Comparison of ENCODE assay signal across 2 cellular contexts in the genomic region with DNA sequence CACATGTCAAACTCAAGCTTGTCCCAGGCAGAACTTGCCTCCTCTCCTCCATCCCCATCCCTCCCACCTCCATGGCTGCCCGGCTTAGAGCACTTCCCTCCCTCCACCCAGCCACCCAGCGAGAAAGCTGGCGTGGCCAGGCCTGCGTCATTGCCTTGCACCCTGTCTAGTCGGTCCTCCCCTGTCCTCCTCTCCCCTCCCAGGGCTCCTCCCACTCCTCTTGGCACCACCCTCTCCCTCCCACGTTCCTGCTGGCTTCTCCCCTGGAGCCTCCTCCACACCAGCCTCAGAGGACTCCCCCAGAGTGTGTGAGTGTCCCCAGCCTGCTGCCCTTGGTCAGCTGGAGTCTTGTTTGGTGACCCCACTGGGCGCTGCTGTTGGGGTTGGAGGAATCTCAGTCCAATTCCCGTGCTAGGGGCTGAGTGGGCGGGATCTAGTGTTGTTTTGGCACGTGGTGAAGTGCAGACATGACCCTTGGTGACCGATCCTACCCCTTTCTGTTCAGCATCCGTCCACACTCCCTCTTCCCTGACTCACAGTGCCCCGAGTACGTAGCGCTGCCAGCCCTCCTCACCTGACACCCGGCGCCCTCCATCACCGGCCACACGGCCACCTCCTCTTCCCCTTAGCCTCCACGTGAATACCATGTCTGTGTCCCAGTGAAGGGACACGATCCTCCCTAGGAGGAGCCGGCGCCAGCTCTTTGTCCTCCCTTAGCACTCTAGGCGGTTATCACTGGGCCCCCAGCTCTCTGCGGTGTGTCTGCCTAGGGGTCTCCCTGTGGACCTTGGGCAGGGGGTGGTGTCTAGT.
TF ChIP-seq lines count a peak whose summit lies in the region.

No MANE protein-coding gene starts in this region.

TF ChIP-seq in GM23338, 12 proteins besides CTCF, POLR2A, EP300 and RAD21 (continued from another document and continues in another):
- TF ChIP-seq, protein P1, sequence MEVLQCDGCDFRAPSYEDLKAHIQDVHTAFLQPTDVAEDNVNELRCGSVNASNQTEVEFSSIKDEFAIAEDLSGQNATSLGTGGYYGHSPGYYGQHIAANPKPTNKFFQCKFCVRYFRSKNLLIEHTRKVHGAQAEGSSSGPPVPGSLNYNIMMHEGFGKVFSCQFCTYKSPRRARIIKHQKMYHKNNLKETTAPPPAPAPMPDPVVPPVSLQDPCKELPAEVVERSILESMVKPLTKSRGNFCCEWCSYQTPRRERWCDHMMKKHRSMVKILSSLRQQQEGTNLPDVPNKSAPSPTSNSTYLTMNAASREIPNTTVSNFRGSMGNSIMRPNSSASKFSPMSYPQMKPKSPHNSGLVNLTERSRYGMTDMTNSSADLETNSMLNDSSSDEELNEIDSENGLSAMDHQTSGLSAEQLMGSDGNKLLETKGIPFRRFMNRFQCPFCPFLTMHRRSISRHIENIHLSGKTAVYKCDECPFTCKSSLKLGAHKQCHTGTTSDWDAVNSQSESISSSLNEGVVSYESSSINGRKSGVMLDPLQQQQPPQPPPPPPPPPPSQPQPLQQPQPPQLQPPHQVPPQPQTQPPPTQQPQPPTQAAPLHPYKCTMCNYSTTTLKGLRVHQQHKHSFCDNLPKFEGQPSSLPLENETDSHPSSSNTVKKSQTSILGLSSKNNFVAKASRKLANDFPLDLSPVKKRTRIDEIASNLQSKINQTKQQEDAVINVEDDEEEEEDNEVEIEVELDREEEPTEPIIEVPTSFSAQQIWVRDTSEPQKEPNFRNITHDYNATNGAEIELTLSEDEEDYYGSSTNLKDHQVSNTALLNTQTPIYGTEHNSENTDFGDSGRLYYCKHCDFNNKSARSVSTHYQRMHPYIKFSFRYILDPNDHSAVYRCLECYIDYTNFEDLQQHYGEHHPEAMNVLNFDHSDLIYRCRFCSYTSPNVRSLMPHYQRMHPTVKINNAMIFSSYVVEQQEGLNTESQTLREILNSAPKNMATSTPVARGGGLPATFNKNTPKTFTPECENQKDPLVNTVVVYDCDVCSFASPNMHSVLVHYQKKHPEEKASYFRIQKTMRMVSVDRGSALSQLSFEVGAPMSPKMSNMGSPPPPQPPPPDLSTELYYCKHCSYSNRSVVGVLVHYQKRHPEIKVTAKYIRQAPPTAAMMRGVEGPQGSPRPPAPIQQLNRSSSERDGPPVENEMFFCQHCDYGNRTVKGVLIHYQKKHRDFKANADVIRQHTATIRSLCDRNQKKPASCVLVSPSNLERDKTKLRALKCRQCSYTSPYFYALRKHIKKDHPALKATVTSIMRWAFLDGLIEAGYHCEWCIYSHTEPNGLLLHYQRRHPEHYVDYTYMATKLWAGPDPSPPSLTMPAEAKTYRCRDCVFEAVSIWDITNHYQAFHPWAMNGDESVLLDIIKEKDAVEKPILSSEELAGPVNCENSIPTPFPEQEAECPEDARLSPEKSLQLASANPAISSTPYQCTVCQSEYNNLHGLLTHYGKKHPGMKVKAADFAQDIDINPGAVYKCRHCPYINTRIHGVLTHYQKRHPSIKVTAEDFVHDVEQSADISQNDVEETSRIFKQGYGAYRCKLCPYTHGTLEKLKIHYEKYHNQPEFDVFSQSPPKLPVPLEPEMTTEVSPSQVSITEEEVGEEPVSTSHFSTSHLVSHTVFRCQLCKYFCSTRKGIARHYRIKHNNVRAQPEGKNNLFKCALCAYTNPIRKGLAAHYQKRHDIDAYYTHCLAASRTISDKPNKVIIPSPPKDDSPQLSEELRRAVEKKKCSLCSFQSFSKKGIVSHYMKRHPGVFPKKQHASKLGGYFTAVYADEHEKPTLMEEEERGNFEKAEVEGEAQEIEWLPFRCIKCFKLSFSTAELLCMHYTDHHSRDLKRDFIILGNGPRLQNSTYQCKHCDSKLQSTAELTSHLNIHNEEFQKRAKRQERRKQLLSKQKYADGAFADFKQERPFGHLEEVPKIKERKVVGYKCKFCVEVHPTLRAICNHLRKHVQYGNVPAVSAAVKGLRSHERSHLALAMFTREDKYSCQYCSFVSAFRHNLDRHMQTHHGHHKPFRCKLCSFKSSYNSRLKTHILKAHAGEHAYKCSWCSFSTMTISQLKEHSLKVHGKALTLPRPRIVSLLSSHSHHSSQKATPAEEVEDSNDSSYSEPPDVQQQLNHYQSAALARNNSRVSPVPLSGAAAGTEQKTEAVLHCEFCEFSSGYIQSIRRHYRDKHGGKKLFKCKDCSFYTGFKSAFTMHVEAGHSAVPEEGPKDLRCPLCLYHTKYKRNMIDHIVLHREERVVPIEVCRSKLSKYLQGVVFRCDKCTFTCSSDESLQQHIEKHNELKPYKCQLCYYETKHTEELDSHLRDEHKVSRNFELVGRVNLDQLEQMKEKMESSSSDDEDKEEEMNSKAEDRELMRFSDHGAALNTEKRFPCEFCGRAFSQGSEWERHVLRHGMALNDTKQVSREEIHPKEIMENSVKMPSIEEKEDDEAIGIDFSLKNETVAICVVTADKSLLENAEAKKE (CRISPR knock-in tag; IDR thresholded peaks at IDR 0.05), result no peak
- TF ChIP-seq, protein P2, sequence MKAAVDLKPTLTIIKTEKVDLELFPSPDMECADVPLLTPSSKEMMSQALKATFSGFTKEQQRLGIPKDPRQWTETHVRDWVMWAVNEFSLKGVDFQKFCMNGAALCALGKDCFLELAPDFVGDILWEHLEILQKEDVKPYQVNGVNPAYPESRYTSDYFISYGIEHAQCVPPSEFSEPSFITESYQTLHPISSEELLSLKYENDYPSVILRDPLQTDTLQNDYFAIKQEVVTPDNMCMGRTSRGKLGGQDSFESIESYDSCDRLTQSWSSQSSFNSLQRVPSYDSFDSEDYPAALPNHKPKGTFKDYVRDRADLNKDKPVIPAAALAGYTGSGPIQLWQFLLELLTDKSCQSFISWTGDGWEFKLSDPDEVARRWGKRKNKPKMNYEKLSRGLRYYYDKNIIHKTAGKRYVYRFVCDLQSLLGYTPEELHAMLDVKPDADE (IDR thresholded peaks at IDR 0.05), result no peak
- TF ChIP-seq, protein P3, sequence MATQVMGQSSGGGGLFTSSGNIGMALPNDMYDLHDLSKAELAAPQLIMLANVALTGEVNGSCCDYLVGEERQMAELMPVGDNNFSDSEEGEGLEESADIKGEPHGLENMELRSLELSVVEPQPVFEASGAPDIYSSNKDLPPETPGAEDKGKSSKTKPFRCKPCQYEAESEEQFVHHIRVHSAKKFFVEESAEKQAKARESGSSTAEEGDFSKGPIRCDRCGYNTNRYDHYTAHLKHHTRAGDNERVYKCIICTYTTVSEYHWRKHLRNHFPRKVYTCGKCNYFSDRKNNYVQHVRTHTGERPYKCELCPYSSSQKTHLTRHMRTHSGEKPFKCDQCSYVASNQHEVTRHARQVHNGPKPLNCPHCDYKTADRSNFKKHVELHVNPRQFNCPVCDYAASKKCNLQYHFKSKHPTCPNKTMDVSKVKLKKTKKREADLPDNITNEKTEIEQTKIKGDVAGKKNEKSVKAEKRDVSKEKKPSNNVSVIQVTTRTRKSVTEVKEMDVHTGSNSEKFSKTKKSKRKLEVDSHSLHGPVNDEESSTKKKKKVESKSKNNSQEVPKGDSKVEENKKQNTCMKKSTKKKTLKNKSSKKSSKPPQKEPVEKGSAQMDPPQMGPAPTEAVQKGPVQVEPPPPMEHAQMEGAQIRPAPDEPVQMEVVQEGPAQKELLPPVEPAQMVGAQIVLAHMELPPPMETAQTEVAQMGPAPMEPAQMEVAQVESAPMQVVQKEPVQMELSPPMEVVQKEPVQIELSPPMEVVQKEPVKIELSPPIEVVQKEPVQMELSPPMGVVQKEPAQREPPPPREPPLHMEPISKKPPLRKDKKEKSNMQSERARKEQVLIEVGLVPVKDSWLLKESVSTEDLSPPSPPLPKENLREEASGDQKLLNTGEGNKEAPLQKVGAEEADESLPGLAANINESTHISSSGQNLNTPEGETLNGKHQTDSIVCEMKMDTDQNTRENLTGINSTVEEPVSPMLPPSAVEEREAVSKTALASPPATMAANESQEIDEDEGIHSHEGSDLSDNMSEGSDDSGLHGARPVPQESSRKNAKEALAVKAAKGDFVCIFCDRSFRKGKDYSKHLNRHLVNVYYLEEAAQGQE (IDR thresholded peaks at IDR 0.05; ENCODE audit: unreplicated experiment), result no peak
- TF ChIP-seq NANOG (IDR thresholded peaks at IDR 0.05; ENCODE audit: borderline replicate concordance) (no peak), ZNF331 (CRISPR knock-in tag; IDR thresholded peaks at IDR 0.05; ENCODE audit: low read depth) (no peak), POLR2AphosphoS5 (IDR thresholded peaks at IDR 0.05; ENCODE audit: low read depth) (no peak), JUNB (IDR thresholded peaks at IDR 0.05; ENCODE audit: unreplicated experiment) (no peak)

TF ChIP-seq in SK-N-SH treated with all-trans-retinoic acid at 6 μM for 48 hours, 23 proteins besides CTCF, POLR2A, EP300 and RAD21 (continued from another document):
- TF ChIP-seq, protein P4, sequence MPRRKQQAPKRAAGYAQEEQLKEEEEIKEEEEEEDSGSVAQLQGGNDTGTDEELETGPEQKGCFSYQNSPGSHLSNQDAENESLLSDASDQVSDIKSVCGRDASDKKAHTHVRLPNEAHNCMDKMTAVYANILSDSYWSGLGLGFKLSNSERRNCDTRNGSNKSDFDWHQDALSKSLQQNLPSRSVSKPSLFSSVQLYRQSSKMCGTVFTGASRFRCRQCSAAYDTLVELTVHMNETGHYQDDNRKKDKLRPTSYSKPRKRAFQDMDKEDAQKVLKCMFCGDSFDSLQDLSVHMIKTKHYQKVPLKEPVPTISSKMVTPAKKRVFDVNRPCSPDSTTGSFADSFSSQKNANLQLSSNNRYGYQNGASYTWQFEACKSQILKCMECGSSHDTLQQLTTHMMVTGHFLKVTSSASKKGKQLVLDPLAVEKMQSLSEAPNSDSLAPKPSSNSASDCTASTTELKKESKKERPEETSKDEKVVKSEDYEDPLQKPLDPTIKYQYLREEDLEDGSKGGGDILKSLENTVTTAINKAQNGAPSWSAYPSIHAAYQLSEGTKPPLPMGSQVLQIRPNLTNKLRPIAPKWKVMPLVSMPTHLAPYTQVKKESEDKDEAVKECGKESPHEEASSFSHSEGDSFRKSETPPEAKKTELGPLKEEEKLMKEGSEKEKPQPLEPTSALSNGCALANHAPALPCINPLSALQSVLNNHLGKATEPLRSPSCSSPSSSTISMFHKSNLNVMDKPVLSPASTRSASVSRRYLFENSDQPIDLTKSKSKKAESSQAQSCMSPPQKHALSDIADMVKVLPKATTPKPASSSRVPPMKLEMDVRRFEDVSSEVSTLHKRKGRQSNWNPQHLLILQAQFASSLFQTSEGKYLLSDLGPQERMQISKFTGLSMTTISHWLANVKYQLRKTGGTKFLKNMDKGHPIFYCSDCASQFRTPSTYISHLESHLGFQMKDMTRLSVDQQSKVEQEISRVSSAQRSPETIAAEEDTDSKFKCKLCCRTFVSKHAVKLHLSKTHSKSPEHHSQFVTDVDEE (CRISPR knock-in tag; IDR thresholded peaks at IDR 0.05), result no peak
- TF ChIP-seq ZFP3 (CRISPR knock-in tag; IDR thresholded peaks at IDR 0.05) (no peak), SNAI2 (CRISPR knock-in tag; IDR thresholded peaks at IDR 0.05) (no peak), TOX (CRISPR knock-in tag; IDR thresholded peaks at IDR 0.05; ENCODE audit: borderline replicate concordance) (no peak), ARNTL (CRISPR knock-in tag; IDR thresholded peaks at IDR 0.05; ENCODE audit: borderline replicate concordance, low read depth) (no peak), BACH2 (CRISPR knock-in tag; IDR thresholded peaks at IDR 0.05; ENCODE audit: borderline replicate concordance) (no peak), ZNF70 (CRISPR knock-in tag; IDR thresholded peaks at IDR 0.05) (no peak), PPARA (CRISPR knock-in tag; IDR thresholded peaks at IDR 0.05; ENCODE audit: borderline replicate concordance) (no peak), RARB (CRISPR knock-in tag; IDR thresholded peaks at IDR 0.05) (no peak), ESRRG (CRISPR knock-in tag; IDR thresholded peaks at IDR 0.05) (no peak), GLIS3 (CRISPR knock-in tag; IDR thresholded peaks at IDR 0.05) (no peak)
- TF ChIP-seq, protein P5, sequence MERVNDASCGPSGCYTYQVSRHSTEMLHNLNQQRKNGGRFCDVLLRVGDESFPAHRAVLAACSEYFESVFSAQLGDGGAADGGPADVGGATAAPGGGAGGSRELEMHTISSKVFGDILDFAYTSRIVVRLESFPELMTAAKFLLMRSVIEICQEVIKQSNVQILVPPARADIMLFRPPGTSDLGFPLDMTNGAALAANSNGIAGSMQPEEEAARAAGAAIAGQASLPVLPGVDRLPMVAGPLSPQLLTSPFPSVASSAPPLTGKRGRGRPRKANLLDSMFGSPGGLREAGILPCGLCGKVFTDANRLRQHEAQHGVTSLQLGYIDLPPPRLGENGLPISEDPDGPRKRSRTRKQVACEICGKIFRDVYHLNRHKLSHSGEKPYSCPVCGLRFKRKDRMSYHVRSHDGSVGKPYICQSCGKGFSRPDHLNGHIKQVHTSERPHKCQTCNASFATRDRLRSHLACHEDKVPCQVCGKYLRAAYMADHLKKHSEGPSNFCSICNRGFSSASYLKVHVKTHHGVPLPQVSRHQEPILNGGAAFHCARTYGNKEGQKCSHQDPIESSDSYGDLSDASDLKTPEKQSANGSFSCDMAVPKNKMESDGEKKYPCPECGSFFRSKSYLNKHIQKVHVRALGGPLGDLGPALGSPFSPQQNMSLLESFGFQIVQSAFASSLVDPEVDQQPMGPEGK (CRISPR knock-in tag; IDR thresholded peaks at IDR 0.05; ENCODE audit: borderline replicate concordance), result no peak
